1 cellular context compared by ENCODE assay signal in genomic region chr20:34558320-34559202, GRCh38.
TF ChIP-seq lines count a peak whose summit lies in the region.

TSS of gene MAP1LC3A (plus strand) at chr20:34558718. CDS start at chr20:34558869, 151 bp downstream.

TF ChIP-seq in H1, 55 proteins besides CTCF, POLR2A, EP300 and RAD21 (continued from another document):
- TF ChIP-seq FOSL1 (IDR thresholded peaks at IDR 0.05; ENCODE audit: insufficient read depth, low read depth, low read length), result no peak
- TF ChIP-seq EZH2 (IDR thresholded peaks at IDR 0.05; ENCODE audit: low read depth, low read length, severe bottlenecking), result no peak
- peak; percentile 39 for TF ChIP-seq JUND (IDR thresholded peaks at IDR 0.05; ENCODE audit: low read length)
- TF ChIP-seq RXRA (IDR thresholded peaks at IDR 0.05; ENCODE audit: insufficient read depth, low read depth, low read length), result no peak
- peak; percentile 44; the same call in 1 of the 2 replicates for TF ChIP-seq POLR2AphosphoS5 (IDR thresholded peaks at IDR 0.05; ENCODE audit: low read depth, low read length)
- 0 out of 2 replicates have a peak, but pooled peaks have one; percentile 69 for TF ChIP-seq ATF2 (IDR thresholded peaks at IDR 0.05; ENCODE audit: low read length)
- no peak for TF ChIP-seq ZNF274 (IDR thresholded peaks at IDR 0.05; ENCODE audit: borderline replicate concordance, extremely low read depth, low read length)
- TF ChIP-seq SIX5 (IDR thresholded peaks at IDR 0.05; ENCODE audit: low read depth, low read length), result no peak
- no peak for TF ChIP-seq SRF (IDR thresholded peaks at IDR 0.05; ENCODE audit: low read depth, low read length)
- no peak for TF ChIP-seq EGR1 (IDR thresholded peaks at IDR 0.05; ENCODE audit: borderline replicate concordance, low read depth, low read length)
- TF ChIP-seq TCF12 (IDR thresholded peaks at IDR 0.05; ENCODE audit: low read depth, low read length), result no peak
- TF ChIP-seq KDM1A (IDR thresholded peaks at IDR 0.05; ENCODE audit: borderline replicate concordance, low read length), result no peak
- TF ChIP-seq BRCA1 (IDR thresholded peaks at IDR 0.05; ENCODE audit: low read depth, low read length), result no peak; the same call in 1 of the 2 replicates
- 0 out of 2 replicates have a peak, but pooled peaks have one; percentile 36 for TF ChIP-seq TBP (IDR thresholded peaks at IDR 0.05; ENCODE audit: low read depth, low read length)
- TF ChIP-seq TAF1 (IDR thresholded peaks at IDR 0.05; ENCODE audit: low read depth, low read length), result peak; percentile 56; the same call in 1 of the 2 replicates
- TF ChIP-seq SP2 (IDR thresholded peaks at IDR 0.05; ENCODE audit: low read length), result no peak
- peak; percentile 42; the same call in 1 of the 2 replicates for TF ChIP-seq E2F6 (IDR thresholded peaks at IDR 0.05)
- peak; percentile 97 for TF ChIP-seq CREB1 (IDR thresholded peaks at IDR 0.05)
- no peak for TF ChIP-seq HDAC2 (IDR thresholded peaks at IDR 0.05; ENCODE audit: borderline replicate concordance in 1 of 2, low read depth in 2 of 2, low read length in 2 of 2)
- TF ChIP-seq MAX (IDR thresholded peaks at IDR 0.05), result peak; percentile 46; the same call in 1 of the 2 replicates
- no peak for TF ChIP-seq CHD1 (IDR thresholded peaks at IDR 0.05; ENCODE audit: low read depth, low read length)
- no peak for TF ChIP-seq TAF7 (optimal IDR thresholded peaks at IDR 0.05; ENCODE audit: borderline replicate concordance, low read depth, low read length)
- no peak for TF ChIP-seq CHD7 (IDR thresholded peaks at IDR 0.05; ENCODE audit: insufficient replicate concordance, low read length)
